ENCODE assay signal across 10 cellular contexts in the genomic region with DNA sequence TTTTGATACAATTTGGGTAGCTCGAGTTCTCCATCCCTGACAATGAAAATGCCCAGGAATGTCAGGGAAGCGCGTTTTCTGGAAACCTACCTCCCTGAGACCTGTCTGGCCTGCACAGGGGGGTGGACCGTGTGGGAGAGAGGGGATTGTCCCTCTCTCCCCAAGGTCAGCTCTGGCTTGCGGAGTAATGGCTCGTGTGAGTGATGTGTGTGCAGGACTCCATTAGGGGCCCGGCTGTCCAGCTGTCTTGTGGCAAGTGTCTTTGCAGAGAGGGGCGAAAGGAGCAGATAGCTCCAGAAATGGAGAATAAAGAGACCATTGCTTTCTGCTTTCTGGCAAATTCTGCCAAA.
A peak's percentile ranks its signal among the peaks of the same experiment; 100 is the strongest.
DNase-seq lines count a peak whose midpoint lies in the region; ATAC-seq lines count a peak whose summit lies in the region.
"Had no signal": no experiment of that assay in that cellular context is flagged by ENCODE, and none has a peak within 500 bp of the region (broad histone marks: within the 10 kb centered on the region; RNA-seq: fewer than 3 reads in every experiment).

No MANE protein-coding gene starts in this region.

- POLR2A ChIA-PET in activated CD4-positive, alpha-beta T cell treated with anti-CD3 and anti-CD28 coated beads for 36 hours (lab: Charles Lee), result interaction anchor here (0.6 kb wide), 1 partner anchor 403 kb away, joined by 7 read pairs; no protein-coding TSS in a partner anchor
- POLR2A ChIA-PET in activated CD4-positive, alpha-beta memory T cell treated with anti-CD3 and anti-CD28 coated beads for 36 hours (lab: Charles Lee), result interaction anchor here (1.2 to 4.3 kb wide), 5 partner anchors 9 to 43 kb away, joined by 3 to 14 read pairs (median 13); no protein-coding TSS in a partner anchor

- H3K36me3 ChIP-seq in subcutaneous abdominal adipose tissue (ENCODE audit: control insufficient read depth in 5 of 5, insufficient read depth in 5 of 5, low read length in 5 of 5), result no peaks in the 10 kb centered on the region

- intact Hi-C loops in activated CD4-positive, alpha-beta T cell treated with anti-CD3 and anti-CD28 coated beads for 36 hours (cut with DNase I, micrococcal nuclease), result loop anchor here (5.0 kb wide), 2 partner anchors 290 to 455 kb away; a partner anchor contains a TSS
- intact Hi-C loops in activated CD4-positive, alpha-beta memory T cell treated with anti-CD3 and anti-CD28 coated beads for 36 hours (cut with micrococcal nuclease), result loop anchor here (5.0 kb wide), 1 partner anchor 195 kb away; no protein-coding TSS in a partner anchor
- intact Hi-C loops in right cardiac atrium (cut with DNase I), result loop anchor here in 1 of 4 donors (5.0 to 10.0 kb wide), 2 partner anchors 203 to 215 kb away; a partner anchor contains a TSS

- peak overlapping the region in 3 of 5 donors; percentile 6 to 42 (median 39) for H3K9ac ChIP-seq in subcutaneous abdominal adipose tissue (ENCODE audit: low read length in 5 of 5)

- peak overlapping the region; percentile 41 for H3K4me3 Mint-ChIP-seq in activated CD4-positive, alpha-beta T cell treated with anti-CD3 and anti-CD28 coated beads for 36 hours
- peak overlapping the region; percentile 52 for H3K4me3 Mint-ChIP-seq in activated CD4-positive, alpha-beta memory T cell treated with anti-CD3 and anti-CD28 coated beads for 36 hours

- H3K9me3 ChIP-seq in right cardiac atrium (ENCODE audit: control insufficient read depth, low read length) (no peaks in the 10 kb centered on the region), subcutaneous abdominal adipose tissue (ENCODE audit: control insufficient read depth in 5 of 5, low read length in 5 of 5) (no peaks in the 10 kb centered on the region)

- no peak overlapping the region for H3K4me3 ChIP-seq in right cardiac atrium (ENCODE audit: low read length)
- no peak overlapping the region for H3K4me3 ChIP-seq in subcutaneous abdominal adipose tissue (ENCODE audit: low read depth in 1 of 5, low read length in 5 of 5)

- no peaks in the 10 kb centered on the region for H3K27me3 Mint-ChIP-seq in activated CD4-positive, alpha-beta T cell treated with anti-CD3 and anti-CD28 coated beads for 36 hours
- H3K27me3 Mint-ChIP-seq in activated CD4-positive, alpha-beta memory T cell treated with anti-CD3 and anti-CD28 coated beads for 36 hours, result no peaks in the 10 kb centered on the region

- H3K27ac Mint-ChIP-seq in activated CD4-positive, alpha-beta T cell treated with anti-CD3 and anti-CD28 coated beads for 36 hours, result peak overlapping the region; percentile 93
- H3K27ac Mint-ChIP-seq in activated CD4-positive, alpha-beta memory T cell treated with anti-CD3 and anti-CD28 coated beads for 36 hours, result peak overlapping the region; percentile 95

- no peaks in the 10 kb centered on the region for H3K9me3 Mint-ChIP-seq in activated CD4-positive, alpha-beta T cell treated with anti-CD3 and anti-CD28 coated beads for 36 hours (ENCODE audit: low read depth)
- H3K9me3 Mint-ChIP-seq in activated CD4-positive, alpha-beta memory T cell treated with anti-CD3 and anti-CD28 coated beads for 36 hours, result no peaks in the 10 kb centered on the region

- peaks cover 31% of the 10 kb centered on the region for H3K4me1 ChIP-seq in right cardiac atrium (ENCODE audit: control insufficient read depth, insufficient read depth, low read length)
- H3K4me1 ChIP-seq in subcutaneous abdominal adipose tissue (ENCODE audit: control insufficient read depth in 5 of 5, insufficient read depth in 5 of 5, low read length in 5 of 5), result peaks cover 10 to 65% (median 52%) of the 10 kb centered on the region in 5 donors

- H3K36me3 Mint-ChIP-seq in activated CD4-positive, alpha-beta T cell treated with anti-CD3 and anti-CD28 coated beads for 36 hours (ENCODE audit: low read depth), result no peaks in the 10 kb centered on the region
- H3K36me3 Mint-ChIP-seq in activated CD4-positive, alpha-beta memory T cell treated with anti-CD3 and anti-CD28 coated beads for 36 hours, result no peaks in the 10 kb centered on the region

- DNase-seq in activated CD4-positive, alpha-beta T cell treated with anti-CD3 and anti-CD28 coated beads for 36 hours, result no peak
- no peak for DNase-seq in activated CD4-positive, alpha-beta T cell treated with anti-CD3 and anti-CD28 coated beads for 1 hour
- no peak for DNase-seq in activated CD4-positive, alpha-beta memory T cell treated with anti-CD3 and anti-CD28 coated beads for 36 hours
- DNase-seq in right cardiac atrium (no peak), NCI-H510A treated with DMSO at 0.1 percent for 48 hours (lab: John Stamatoyannopoulos, UW) (no peak), AG20443 (ENCODE audit: low spot score) (no peak)
- DNase-seq: H7, NCI-H526 treated with DMSO at 0.1 percent for 48 hours had no signal

- ATAC-seq in activated CD4-positive, alpha-beta T cell treated with anti-CD3 and anti-CD28 coated beads for 36 hours, result no peak
- peak in 1 of 2 donors; percentile 8 for ATAC-seq in right cardiac atrium
- ATAC-seq in HG03378 (IDR thresholded peaks at IDR 0.05; ENCODE audit: unreplicated experiment), result no peak

- CTCF ChIA-PET in activated CD4-positive, alpha-beta T cell treated with anti-CD3 and anti-CD28 coated beads for 36 hours (lab: Charles Lee), result interaction anchor here (0.6 to 1.1 kb wide), 7 partner anchors 18 to 295 kb away, joined by 3 to 4 read pairs (median 3); a partner anchor contains a TSS
- CTCF ChIA-PET in activated CD4-positive, alpha-beta memory T cell treated with anti-CD3 and anti-CD28 coated beads for 36 hours (lab: Charles Lee), result interaction anchor here (0.9 to 2.2 kb wide), 9 partner anchors 9 to 290 kb away, joined by 3 to 10 read pairs (median 3); a partner anchor contains a TSS

- H3K27me3 ChIP-seq in right cardiac atrium (ENCODE audit: control insufficient read depth, insufficient read depth), result no peaks in the 10 kb centered on the region
- H3K27me3 ChIP-seq in subcutaneous abdominal adipose tissue (ENCODE audit: control insufficient read depth in 5 of 5, insufficient read depth in 4 of 5, low read length in 5 of 5), result no peaks in the 10 kb centered on the region

- peaks cover 60% of the 10 kb centered on the region for H3K4me1 Mint-ChIP-seq in activated CD4-positive, alpha-beta T cell treated with anti-CD3 and anti-CD28 coated beads for 36 hours
- H3K4me1 Mint-ChIP-seq in activated CD4-positive, alpha-beta memory T cell treated with anti-CD3 and anti-CD28 coated beads for 36 hours (ENCODE audit: low read depth), result peaks cover 62% of the 10 kb centered on the region

- 58% methylated on average over 8 of the region's 8 CpGs for WGBS in right cardiac atrium

- peak overlapping the region; percentile 88 for H3K27ac ChIP-seq in right cardiac atrium (ENCODE audit: low read length)
- H3K27ac ChIP-seq in subcutaneous abdominal adipose tissue (ENCODE audit: low read depth, low read length), result peak overlapping the region; percentile 78
